Comparison of ENCODE assay signal across 8 cellular contexts in the genomic region with DNA sequence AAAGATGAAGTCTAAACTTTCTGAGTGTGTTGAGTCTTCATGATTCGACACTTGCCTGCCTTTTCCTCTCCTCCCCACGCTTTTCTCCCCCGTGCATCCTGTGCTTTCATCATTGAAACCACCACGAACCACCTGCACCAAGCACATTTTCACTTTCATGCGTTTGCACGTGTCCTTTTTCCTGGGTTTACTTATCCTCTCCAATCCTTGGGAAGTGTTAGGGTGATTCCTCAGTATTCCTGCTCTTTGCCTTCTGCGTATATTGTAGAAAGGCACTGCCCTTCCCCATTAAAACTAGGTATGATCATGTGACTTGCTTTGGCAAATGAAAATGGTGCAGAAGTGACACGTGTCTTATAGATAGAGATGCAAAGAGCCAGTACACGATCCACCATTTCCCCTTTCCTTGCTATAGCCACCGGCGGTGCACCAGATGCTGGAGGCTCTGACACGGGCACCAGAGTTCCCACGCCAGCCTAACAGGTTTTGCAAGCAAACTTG.
DNase-seq lines count a peak whose midpoint lies in the region; ATAC-seq and TF ChIP-seq lines count a peak whose summit lies in the region.

No MANE protein-coding gene starts in this region.

- no peaks in the 10 kb centered on the region for H3K9me3 ChIP-seq in RWPE2 (ENCODE audit: severe bottlenecking)
- no peaks in the 10 kb centered on the region for H3K9me3 ChIP-seq in mucosa of descending colon
- H3K9me3 ChIP-seq in WERI-Rb-1 (ENCODE audit: severe bottlenecking) = no peaks in the 10 kb centered on the region

- H3K27me3 ChIP-seq in RWPE2 (ENCODE audit: insufficient read depth, poor library complexity, severe bottlenecking) (peaks cover 31% of the 10 kb centered on the region), WERI-Rb-1 (ENCODE audit: insufficient read depth, low read depth, severe bottlenecking) (no peaks in the 10 kb centered on the region)

- no peaks in the 10 kb centered on the region for H3K36me3 ChIP-seq in RWPE2 (ENCODE audit: low read depth)
- H3K36me3 ChIP-seq in mucosa of descending colon (ENCODE audit: low read depth) = no peaks in the 10 kb centered on the region
- no peaks in the 10 kb centered on the region for H3K36me3 ChIP-seq in WERI-Rb-1

- H3K4me3 ChIP-seq in GM12864 (ENCODE audit: low read depth, low read length) (no peak overlapping the region; the same call in 1 of the 2 replicates), RWPE2 (ENCODE audit: severe bottlenecking) (no peak overlapping the region), mucosa of descending colon (no peak overlapping the region), WERI-Rb-1 (ENCODE audit: low read depth, low read length) (no peak overlapping the region)

- H3K4me1 ChIP-seq in RWPE2 (ENCODE audit: insufficient read depth, poor library complexity, severe bottlenecking) = no peaks in the 10 kb centered on the region
- H3K4me1 ChIP-seq in mucosa of descending colon (ENCODE audit: low read depth) = no peaks in the 10 kb centered on the region

- TF ChIP-seq CTCF in GM12864 (IDR thresholded peaks at IDR 0.05; ENCODE audit: low read depth, low read length, missing control alignments) (no peak), RWPE2 (IDR thresholded peaks at IDR 0.05; ENCODE audit: poor library complexity, severe bottlenecking) (no peak), mucosa of descending colon (IDR thresholded peaks at IDR 0.05) (no peak), WERI-Rb-1 (IDR thresholded peaks at IDR 0.05; ENCODE audit: low read depth, low read length) (no peak)

- intact Hi-C loops in mucosa of descending colon (cut with DNase I, micrococcal nuclease) = no loop called here

- ATAC-seq in HG02610 (IDR thresholded peaks at IDR 0.05; ENCODE audit: unreplicated experiment) (peak; percentile 64), RWPE2 (ENCODE audit: low read depth) (peak; percentile 33; the same call in 1 of the 3 replicates), mucosa of descending colon (peak; percentile 21)

- DNase-seq in GM12864 (ENCODE audit: low read depth) = peak; percentile 33
- no peak for DNase-seq in RWPE2 (ENCODE audit: low spot score)
- peak in 1 of 3 donors; percentile 7 for DNase-seq in mucosa of descending colon
- no peak for DNase-seq in middle frontal gyrus (ENCODE audit: extremely low spot score, low spot score)
- no peak for DNase-seq in kidney glomerular epithelial cell (lab: John Stamatoyannopoulos, UW)
- DNase-seq in NCI-H187 (lab: John Stamatoyannopoulos, UW) = no peak
- no peak for DNase-seq in WERI-Rb-1

- H3K27ac ChIP-seq in RWPE2 (ENCODE audit: poor library complexity, severe bottlenecking) (no peak overlapping the region), WERI-Rb-1 (no peak overlapping the region)
